Comparison of ENCODE assay signal across 8 cellular contexts in the genomic region with DNA sequence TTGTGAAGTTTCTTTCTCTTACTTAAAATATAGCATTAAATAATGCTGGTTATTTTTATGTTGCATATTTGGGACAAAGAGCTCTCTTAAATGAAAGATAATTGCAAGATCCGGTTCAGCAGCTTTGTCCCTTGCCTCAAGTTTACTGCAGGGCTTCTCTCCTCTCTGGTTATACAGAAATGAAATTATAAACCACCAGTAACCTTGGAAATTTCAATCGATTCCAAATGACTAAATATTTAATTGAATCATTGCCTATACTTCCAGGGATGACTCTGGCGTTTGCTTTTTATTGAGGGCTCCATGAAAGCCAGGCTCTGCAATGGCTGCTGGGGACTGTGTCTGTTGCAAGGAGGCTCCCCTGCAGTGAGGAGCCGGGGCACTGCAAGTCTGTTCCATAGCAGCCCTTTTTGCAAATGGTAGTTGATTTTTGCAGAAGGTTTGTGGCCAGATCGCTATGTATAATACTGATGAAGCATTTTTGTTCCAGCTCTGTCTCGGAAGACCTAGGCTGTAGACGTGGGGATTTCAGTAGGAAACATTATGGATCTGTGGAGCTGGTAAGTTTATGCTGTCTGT. TPM values are rescaled to one million over a fixed set of nuclear protein-coding genes. Genes with fewer than 3 reads are reported as not detected.
DNase-seq lines count a peak whose midpoint lies in the region; ATAC-seq and TF ChIP-seq lines count a peak whose summit lies in the region.

A gene with protein sequence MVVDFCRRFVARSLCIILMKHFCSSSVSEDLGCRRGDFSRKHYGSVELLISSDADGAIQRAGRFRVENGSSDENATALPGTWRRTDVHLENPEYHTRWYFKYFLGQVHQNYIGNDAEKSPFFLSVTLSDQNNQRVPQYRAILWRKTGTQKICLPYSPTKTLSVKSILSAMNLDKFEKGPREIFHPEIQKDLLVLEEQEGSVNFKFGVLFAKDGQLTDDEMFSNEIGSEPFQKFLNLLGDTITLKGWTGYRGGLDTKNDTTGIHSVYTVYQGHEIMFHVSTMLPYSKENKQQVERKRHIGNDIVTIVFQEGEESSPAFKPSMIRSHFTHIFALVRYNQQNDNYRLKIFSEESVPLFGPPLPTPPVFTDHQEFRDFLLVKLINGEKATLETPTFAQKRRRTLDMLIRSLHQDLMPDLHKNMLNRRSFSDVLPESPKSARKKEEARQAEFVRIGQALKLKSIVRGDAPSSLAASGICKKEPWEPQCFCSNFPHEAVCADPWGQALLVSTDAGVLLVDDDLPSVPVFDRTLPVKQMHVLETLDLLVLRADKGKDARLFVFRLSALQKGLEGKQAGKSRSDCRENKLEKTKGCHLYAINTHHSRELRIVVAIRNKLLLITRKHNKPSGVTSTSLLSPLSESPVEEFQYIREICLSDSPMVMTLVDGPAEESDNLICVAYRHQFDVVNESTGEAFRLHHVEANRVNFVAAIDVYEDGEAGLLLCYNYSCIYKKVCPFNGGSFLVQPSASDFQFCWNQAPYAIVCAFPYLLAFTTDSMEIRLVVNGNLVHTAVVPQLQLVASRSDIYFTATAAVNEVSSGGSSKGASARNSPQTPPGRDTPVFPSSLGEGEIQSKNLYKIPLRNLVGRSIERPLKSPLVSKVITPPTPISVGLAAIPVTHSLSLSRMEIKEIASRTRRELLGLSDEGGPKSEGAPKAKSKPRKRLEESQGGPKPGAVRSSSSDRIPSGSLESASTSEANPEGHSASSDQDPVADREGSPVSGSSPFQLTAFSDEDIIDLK (plus strand): TSS at position 313 of the 579 bp plus-strand sequence. CDS start 104 bp downstream, at position 417.

- TF ChIP-seq CTCF in right atrium auricular region (IDR thresholded peaks at IDR 0.05): no peak

- DNase-seq in DMS79 treated with DMSO at 0.1 percent for 48 hours (lab: John Stamatoyannopoulos, UW) (peak; percentile 53), right atrium auricular region (ENCODE audit: low spot score) (no peak), renal cortical epithelial cell (ENCODE audit: low read depth) (no peak), GDM1 (lab: John Stamatoyannopoulos, UW) (no peak), NCI-H510A (lab: John Stamatoyannopoulos, UW) (no peak), activated gamma-delta T cell treated with Interleukin-2 at 50 U/mL for 16 hours (no peak)

- no peak within 1 kb of the TSS for H3K4me3 ChIP-seq in right atrium auricular region

- no peaks in the 10 kb centered on the region for H3K27me3 ChIP-seq in right atrium auricular region

- ATAC-seq in SK-N-SH treated with all-trans-retinoic acid at 6 μM for 48 hours (peak; percentile 82), HG02759 (IDR thresholded peaks at IDR 0.05; ENCODE audit: unreplicated experiment) (no peak)

- peaks cover 0 to 24% of the 10 kb centered on the region in 2 donors for H3K4me1 ChIP-seq in right atrium auricular region

- H3K36me3 ChIP-seq in right atrium auricular region: peaks cover 4% of the 10 kb centered on the region

- H3K27ac ChIP-seq in right atrium auricular region: peak within 1 kb of the TSS; percentile 8 to 52

- H3K9me3 ChIP-seq in right atrium auricular region: no peaks in the 10 kb centered on the region

TF ChIP-seq in SK-N-SH treated with all-trans-retinoic acid at 6 μM for 48 hours, 23 proteins besides CTCF, POLR2A, EP300 and RAD21:
- TF ChIP-seq TOX (CRISPR knock-in tag; IDR thresholded peaks at IDR 0.05; ENCODE audit: borderline replicate concordance): no peak
- no peak for TF ChIP-seq ZC3H10 (CRISPR knock-in tag; IDR thresholded peaks at IDR 0.05)
- no peak for TF ChIP-seq ARNTL (CRISPR knock-in tag; IDR thresholded peaks at IDR 0.05; ENCODE audit: borderline replicate concordance, low read depth)
- no peak for TF ChIP-seq ESRRG (CRISPR knock-in tag; IDR thresholded peaks at IDR 0.05)
- TF ChIP-seq SNAI2 (CRISPR knock-in tag; IDR thresholded peaks at IDR 0.05): no peak

RNA-seq across cellular contexts. Expression of the gene that starts here (rescaled TPM):
- total RNA-seq in right atrium auricular region (10 to 100 TPM in 1 of 2 donors, 1 to 10 TPM in 1; 8.9 to 17.7 TPM), renal cortical epithelial cell (9.0 and 13.9 TPM in 2 replicates)
